1 cellular context compared by ENCODE assay signal in the genomic region with DNA sequence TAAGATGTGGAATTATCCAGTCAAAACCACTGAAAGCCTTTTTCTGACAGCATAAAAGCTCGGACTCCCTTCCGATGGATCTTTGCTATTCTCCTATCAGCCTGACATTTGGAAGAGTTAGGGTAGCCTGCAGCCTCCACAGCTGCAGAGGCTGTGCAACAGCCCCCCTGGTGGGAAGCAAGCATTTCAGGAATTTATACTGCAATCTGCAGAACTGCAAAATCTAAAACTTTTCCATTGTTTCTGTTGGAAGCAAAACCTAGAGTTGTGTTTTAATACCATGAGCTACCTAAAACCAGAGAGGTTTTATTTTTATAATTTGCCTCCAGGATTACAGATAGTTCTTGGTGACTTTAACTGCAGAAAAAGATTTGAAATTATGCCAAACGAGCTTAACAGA.
TF ChIP-seq lines count a peak whose summit lies in the region.

No MANE protein-coding gene starts in this region.

TF ChIP-seq in K562, 482 proteins besides CTCF, POLR2A, EP300 and RAD21 (continued from another document):
- TF ChIP-seq ZBTB7A (IDR thresholded peaks at IDR 0.05; ENCODE audit: borderline replicate concordance, control insufficient read depth, low read depth, low read length), result 0 out of 2 replicates have a peak, but pooled peaks have one; percentile 40
